Comparison of ENCODE assay signal across 21 cellular contexts in genomic region chr10:124184208-124184820, GRCh38.
DNase-seq lines count a peak whose midpoint lies in the region; ATAC-seq and TF ChIP-seq lines count a peak whose summit lies in the region.
"Had no signal": no experiment of that assay in that cellular context is flagged by ENCODE, and none has a peak within 500 bp of the region (broad histone marks: within the 10 kb centered on the region; RNA-seq: fewer than 3 reads in every experiment).

No MANE protein-coding gene starts in this region.

- intact Hi-C loops in Panc1 (cut with micrococcal nuclease; ENCODE audit: unreplicated experiment) = no loop called here
- intact Hi-C loops in A673 (cut with micrococcal nuclease; ENCODE audit: unreplicated experiment) = no loop called here

- no peak overlapping the region for H3K4me3 Mint-ChIP-seq in activated CD8-positive, alpha-beta memory T cell treated with anti-CD3 and anti-CD28 coated beads, Interleukin-2, amount 10 ng/mL, durations not matched to agents 7 days and 5 days
- no peak overlapping the region for H3K4me3 Mint-ChIP-seq in osteocyte (ENCODE audit: unreplicated experiment)
- H3K4me3 Mint-ChIP-seq: CD8-positive, alpha-beta T cell had no signal

- in situ Hi-C loops in Panc1 (cut with HindIII; ENCODE audit: low pct_unique_long_range_greater_than_20kb, low sequenced_read_pairs) = no loop called here

- H3K36me3 ChIP-seq in Panc1 (ENCODE audit: control insufficient read depth, insufficient read depth, low read length) (no peaks in the 10 kb centered on the region), mesenchymal stem cell (ENCODE audit: control insufficient read depth in 1 of 2, insufficient read depth in 2 of 2, low read depth in 1 of 2, low read length in 2 of 2) (no peaks in the 10 kb centered on the region), A673 (ENCODE audit: insufficient read depth, low read length, poor library complexity, severe bottlenecking) (no peaks in the 10 kb centered on the region)
- H3K36me3 ChIP-seq: MG63, SJSA1 had no signal

- H4K91ac ChIP-seq in mesenchymal stem cell (ENCODE audit: low read length) = peak overlapping the region; percentile 18

- no peak overlapping the region for H2BK15ac ChIP-seq in mesenchymal stem cell (ENCODE audit: low read depth, poor library complexity, severe bottlenecking)

- no peaks in the 10 kb centered on the region for H3K79me1 ChIP-seq in mesenchymal stem cell (replicated peaks; ENCODE audit: low read length, poor library complexity, severe bottlenecking)

- H3K9me3 Mint-ChIP-seq in activated CD8-positive, alpha-beta memory T cell treated with anti-CD3 and anti-CD28 coated beads, Interleukin-2, amount 10 ng/mL, durations not matched to agents 7 days and 5 days (ENCODE audit: low read depth) = no peaks in the 10 kb centered on the region
- peaks cover 8% of the 10 kb centered on the region for H3K9me3 Mint-ChIP-seq in osteocyte (ENCODE audit: unreplicated experiment)
- H3K9me3 Mint-ChIP-seq: CD8-positive, alpha-beta T cell had no signal

- H3K4me2 ChIP-seq in mesenchymal stem cell (ENCODE audit: low read length, poor library complexity, severe bottlenecking) = no peak overlapping the region

- peak overlapping the region; percentile 62 for H4K8ac ChIP-seq in mesenchymal stem cell (ENCODE audit: low read length)

- H3K27ac ChIP-seq in Panc1 (ENCODE audit: low read length) (no peak overlapping the region), mesenchymal stem cell (ENCODE audit: low read length, poor library complexity, severe bottlenecking) (no peak overlapping the region), A673 (ENCODE audit: low read depth, low read length, poor library complexity, severe bottlenecking) (no peak overlapping the region)
- H3K27ac ChIP-seq: 22Rv1, SJSA1 had no signal

- no TSS peak for BruUV-seq in Panc1 (replicated peaks; lab: Mats Ljungman, UMichigan)
- BruUV-seq in A673 (replicated peaks; lab: Mats Ljungman, UMichigan) = no TSS peak

- ATAC-seq in activated CD8-positive, alpha-beta memory T cell treated with anti-CD3 and anti-CD28 coated beads, Interleukin-2, amount 10 ng/mL, durations not matched to agents 7 days and 5 days = no peak
- ATAC-seq in Panc1 (peak; percentile 67), HG03520 (IDR thresholded peaks at IDR 0.05; ENCODE audit: unreplicated experiment) (no peak)
- ATAC-seq: CD8-positive, alpha-beta T cell; K562 had no signal

- H2BK5ac ChIP-seq in mesenchymal stem cell (ENCODE audit: low read depth, low read length, poor library complexity, severe bottlenecking) = no peak overlapping the region

- H3K36me3 Mint-ChIP-seq in activated CD8-positive, alpha-beta memory T cell treated with anti-CD3 and anti-CD28 coated beads, Interleukin-2, amount 10 ng/mL, durations not matched to agents 7 days and 5 days = no peaks in the 10 kb centered on the region
- no peaks in the 10 kb centered on the region for H3K36me3 Mint-ChIP-seq in osteocyte (ENCODE audit: unreplicated experiment)
- H3K36me3 Mint-ChIP-seq: CD8-positive, alpha-beta T cell had no signal

- H2AFZ ChIP-seq in mesenchymal stem cell (ENCODE audit: low read depth, low read length) = no peak overlapping the region

- CTCF ChIA-PET in activated CD8-positive, alpha-beta memory T cell treated with anti-CD3 and anti-CD28 coated beads, Interleukin-2, amount 10 ng/mL, durations not matched to agents 7 days and 5 days (lab: Charles Lee) = no interaction called here
- CTCF ChIA-PET in Panc1 (lab: Charles Lee) = no interaction called here
- CTCF ChIA-PET in A673 (lab: Charles Lee) = no interaction called here

- no peak overlapping the region for H3K23ac ChIP-seq in mesenchymal stem cell (ENCODE audit: low read length in 2 of 2)

- no peak overlapping the region for H3K18ac ChIP-seq in mesenchymal stem cell (ENCODE audit: low read depth in 1 of 2, low read length in 2 of 2)

- no peak overlapping the region for H3K14ac ChIP-seq in mesenchymal stem cell (ENCODE audit: low read length in 2 of 2)

- H3K9ac ChIP-seq in mesenchymal stem cell (ENCODE audit: low read length) = no peak overlapping the region

- WGBS in mesenchymal stem cell = 98% methylated on average over 3 of the region's 3 CpGs

- TF ChIP-seq CTCF in Panc1 (IDR thresholded peaks at IDR 0.05) (no peak), osteocyte (IDR thresholded peaks at IDR 0.05) (no peak), A673 (conservative IDR thresholded peaks at IDR 0.05; ENCODE audit: low read depth, low read length) (no peak)

- H2BK120ac ChIP-seq in mesenchymal stem cell (ENCODE audit: low read depth, low read length) = no peak overlapping the region

- H2BK12ac ChIP-seq in mesenchymal stem cell (ENCODE audit: low read length in 2 of 2) = no peak overlapping the region

- H3K27me3 ChIP-seq in Panc1 (ENCODE audit: control insufficient read depth, insufficient read depth, low read length) (no peaks in the 10 kb centered on the region), mesenchymal stem cell (ENCODE audit: control insufficient read depth in 1 of 2, insufficient read depth in 1 of 2, low read length in 2 of 2) (peaks cover 0 to 11% of the 10 kb centered on the region in 2 experiments), A673 (replicated peaks; ENCODE audit: insufficient read depth, low read depth, low read length, poor library complexity) (no peaks in the 10 kb centered on the region)
- H3K27me3 ChIP-seq: MG63, SJSA1 had no signal

- peak; percentile 16 for DNase-seq in activated CD8-positive, alpha-beta memory T cell treated with anti-CD3 and anti-CD28 coated beads, Interleukin-2, amount 10 ng/mL, durations not matched to agents 7 days and 5 days
- no peak for DNase-seq in activated CD8-positive, alpha-beta memory T cell treated with anti-CD3 and anti-CD28 coated beads for 24 hours
- DNase-seq in Panc1 (ENCODE audit: low read depth, low spot score) (no peak), mesenchymal stem cell (no peak), osteocyte (ENCODE audit: extremely low spot score, unreplicated experiment) (peak; percentile 66), A673 (ENCODE audit: low spot score) (no peak), HUDEP-2 (lab: John Stamatoyannopoulos, UW; ENCODE audit: unreplicated experiment in 76 of 76) (no peak)
- DNase-seq: C1 segment of cervical spinal cord; Calu3; GDM1; MG63; NCI-H1417 treated with DMSO at 0.1 percent for 48 hours; NCI-H2227 treated with DMSO at 0.1 percent for 48 hours; NCI-H510A treated with DMSO at 0.1 percent for 48 hours; NCI-H774; NK-92 treated with Interleukin-12 subunit alpha and Interleukin-12 subunit beta, amount 100 ng/mL, for 24 hours had no signal

- no peaks in the 10 kb centered on the region for H3K4me1 ChIP-seq in Panc1 (ENCODE audit: control insufficient read depth, insufficient read depth, low read length)
- H3K4me1 ChIP-seq in mesenchymal stem cell (ENCODE audit: control insufficient read depth, insufficient read depth, low read depth, low read length) = peaks cover 20% of the 10 kb centered on the region
- H3K4me1 ChIP-seq in A673 (ENCODE audit: insufficient read depth, low read length, poor library complexity, severe bottlenecking) = no peaks in the 10 kb centered on the region
- H3K4me1 ChIP-seq: SJSA1 had no signal

- peak overlapping the region; percentile 54 for H2AK5ac ChIP-seq in mesenchymal stem cell (ENCODE audit: low read length, severe bottlenecking)

- H3K27me3 Mint-ChIP-seq in activated CD8-positive, alpha-beta memory T cell treated with anti-CD3 and anti-CD28 coated beads, Interleukin-2, amount 10 ng/mL, durations not matched to agents 7 days and 5 days = peaks cover 13% of the 10 kb centered on the region
- H3K27me3 Mint-ChIP-seq in osteocyte (ENCODE audit: unreplicated experiment) = peaks cover 15% of the 10 kb centered on the region

- no peak overlapping the region for H3K27ac Mint-ChIP-seq in activated CD8-positive, alpha-beta memory T cell treated with anti-CD3 and anti-CD28 coated beads, Interleukin-2, amount 10 ng/mL, durations not matched to agents 7 days and 5 days
- no peak overlapping the region for H3K27ac Mint-ChIP-seq in osteocyte (ENCODE audit: unreplicated experiment)
- H3K27ac Mint-ChIP-seq: CD8-positive, alpha-beta T cell had no signal

- H3K4me3 ChIP-seq in Panc1 (ENCODE audit: low read depth in 2 of 2, low read length in 2 of 2) = no peak overlapping the region
- no peak overlapping the region for H3K4me3 ChIP-seq in mesenchymal stem cell (ENCODE audit: insufficient read depth in 1 of 2, low read depth in 1 of 2, low read length in 2 of 2)
- no peak overlapping the region for H3K4me3 ChIP-seq in A673 (ENCODE audit: low read depth, low read length, poor library complexity, severe bottlenecking)
- H3K4me3 ChIP-seq: K562, MG63, SJSA1 had no signal

- POLR2A ChIA-PET in Panc1 (lab: Charles Lee) (no interaction called here), A673 (lab: Charles Lee; ENCODE audit: low non-redundant PET) (no interaction called here)

- H3K4ac ChIP-seq in mesenchymal stem cell (ENCODE audit: low read depth in 1 of 2, low read length in 2 of 2) = no peak overlapping the region

- H3K4me1 Mint-ChIP-seq in activated CD8-positive, alpha-beta memory T cell treated with anti-CD3 and anti-CD28 coated beads, Interleukin-2, amount 10 ng/mL, durations not matched to agents 7 days and 5 days = peaks cover 9% of the 10 kb centered on the region
- peaks cover 14% of the 10 kb centered on the region for H3K4me1 Mint-ChIP-seq in osteocyte (ENCODE audit: unreplicated experiment)

- H3K9me3 ChIP-seq in Panc1 (ENCODE audit: control insufficient read depth, insufficient read depth, low read depth, low read length) = no peaks in the 10 kb centered on the region
- peaks cover 3% of the 10 kb centered on the region for H3K9me3 ChIP-seq in mesenchymal stem cell (ENCODE audit: control insufficient read depth, low read length)
- no peaks in the 10 kb centered on the region for H3K9me3 ChIP-seq in A673 (ENCODE audit: low read depth, low read length, poor library complexity, severe bottlenecking)
- H3K9me3 ChIP-seq: MG63, SJSA1 had no signal

Comparison
In these comparisons a context has a peak if more than half of its experiments do, and no peak if none do; other contexts are left out.
1. DNase-seq: peak in activated CD8-positive, alpha-beta memory T cell treated with anti-CD3 and anti-CD28 coated beads, Interleukin-2, amount 10 ng/mL, durations not matched to agents 7 days and 5 days (single experiment) and osteocyte (single experiment); none in activated CD8-positive, alpha-beta memory T cell treated with anti-CD3 and anti-CD28 coated beads for 24 hours (single experiment), Panc1 (single experiment), mesenchymal stem cell (single experiment), A673 (single experiment) and HUDEP-2 (0 of 76).